In the genomic region with DNA sequence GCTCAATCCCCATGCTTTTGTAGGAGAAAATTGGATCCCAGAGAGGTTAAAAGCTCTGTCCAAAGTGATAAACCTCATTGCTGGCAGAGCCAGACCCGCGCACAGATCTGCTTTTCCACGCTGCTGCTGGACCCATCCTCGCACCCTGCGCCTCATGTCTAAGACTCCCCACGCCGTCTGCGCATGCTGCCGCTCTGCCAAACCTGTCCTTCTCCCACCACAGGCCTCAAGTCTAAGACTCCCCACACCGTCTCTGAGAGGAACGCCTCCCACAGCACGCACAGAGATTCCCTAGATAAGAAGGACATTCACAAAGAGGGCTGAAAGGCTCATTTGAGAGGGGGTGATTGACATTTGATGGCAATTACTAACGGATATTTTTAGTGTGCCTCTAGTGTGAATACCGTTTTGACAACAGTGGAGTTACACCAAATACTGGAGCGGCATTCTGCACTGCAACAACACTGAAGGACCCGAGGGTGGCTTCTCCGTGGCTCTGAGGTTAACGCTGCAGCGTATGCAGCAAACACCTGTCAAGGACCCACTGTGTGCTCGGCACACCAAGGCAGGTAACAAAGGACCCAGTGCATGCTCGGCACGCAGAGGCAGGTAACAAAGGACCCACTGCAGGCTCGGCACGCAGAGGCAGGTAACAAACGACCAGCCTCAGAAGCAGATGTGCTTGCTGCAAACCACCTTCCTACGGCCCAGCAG, we compare ENCODE assay signal across 1 cellular context.
TF ChIP-seq lines count a peak whose summit lies in the region.

No MANE protein-coding gene starts in this region.

TF ChIP-seq in neural cell, 6 proteins besides CTCF, POLR2A, EP300 and RAD21 (continued from another document):
- TF ChIP-seq, protein P1, sequence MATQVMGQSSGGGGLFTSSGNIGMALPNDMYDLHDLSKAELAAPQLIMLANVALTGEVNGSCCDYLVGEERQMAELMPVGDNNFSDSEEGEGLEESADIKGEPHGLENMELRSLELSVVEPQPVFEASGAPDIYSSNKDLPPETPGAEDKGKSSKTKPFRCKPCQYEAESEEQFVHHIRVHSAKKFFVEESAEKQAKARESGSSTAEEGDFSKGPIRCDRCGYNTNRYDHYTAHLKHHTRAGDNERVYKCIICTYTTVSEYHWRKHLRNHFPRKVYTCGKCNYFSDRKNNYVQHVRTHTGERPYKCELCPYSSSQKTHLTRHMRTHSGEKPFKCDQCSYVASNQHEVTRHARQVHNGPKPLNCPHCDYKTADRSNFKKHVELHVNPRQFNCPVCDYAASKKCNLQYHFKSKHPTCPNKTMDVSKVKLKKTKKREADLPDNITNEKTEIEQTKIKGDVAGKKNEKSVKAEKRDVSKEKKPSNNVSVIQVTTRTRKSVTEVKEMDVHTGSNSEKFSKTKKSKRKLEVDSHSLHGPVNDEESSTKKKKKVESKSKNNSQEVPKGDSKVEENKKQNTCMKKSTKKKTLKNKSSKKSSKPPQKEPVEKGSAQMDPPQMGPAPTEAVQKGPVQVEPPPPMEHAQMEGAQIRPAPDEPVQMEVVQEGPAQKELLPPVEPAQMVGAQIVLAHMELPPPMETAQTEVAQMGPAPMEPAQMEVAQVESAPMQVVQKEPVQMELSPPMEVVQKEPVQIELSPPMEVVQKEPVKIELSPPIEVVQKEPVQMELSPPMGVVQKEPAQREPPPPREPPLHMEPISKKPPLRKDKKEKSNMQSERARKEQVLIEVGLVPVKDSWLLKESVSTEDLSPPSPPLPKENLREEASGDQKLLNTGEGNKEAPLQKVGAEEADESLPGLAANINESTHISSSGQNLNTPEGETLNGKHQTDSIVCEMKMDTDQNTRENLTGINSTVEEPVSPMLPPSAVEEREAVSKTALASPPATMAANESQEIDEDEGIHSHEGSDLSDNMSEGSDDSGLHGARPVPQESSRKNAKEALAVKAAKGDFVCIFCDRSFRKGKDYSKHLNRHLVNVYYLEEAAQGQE (IDR thresholded peaks at IDR 0.05; ENCODE audit: borderline replicate concordance), result no peak
